ENCODE assay signal across 1 cellular context in genomic region chr14:26593377-26593776, GRCh38.
TF ChIP-seq lines count a peak whose summit lies in the region.

No MANE protein-coding gene starts in this region.

TF ChIP-seq in HepG2, 621 proteins besides CTCF, POLR2A, EP300 and RAD21:
- TF ChIP-seq CREB1 (IDR thresholded peaks at IDR 0.05) (peak; percentile 66), CREB1 (CRISPR knock-in tag; IDR thresholded peaks at IDR 0.05) (no peak), ZNF232 (CRISPR knock-in tag; IDR thresholded peaks at IDR 0.05; ENCODE audit: borderline replicate concordance) (no peak), ATF7 (IDR thresholded peaks at IDR 0.05) (peak; percentile 90), ATF7 (CRISPR knock-in tag; IDR thresholded peaks at IDR 0.05) (no peak)
